Comparison of ENCODE assay signal across 8 cellular contexts in genomic region chr17:76501827-76502307, GRCh38. TPM values are rescaled to one million over a fixed set of nuclear protein-coding genes. Genes with fewer than 3 reads are reported as not detected.
DNase-seq lines count a peak whose midpoint lies in the region; ATAC-seq and TF ChIP-seq lines count a peak whose summit lies in the region.

No MANE protein-coding gene starts in this region.

- peak overlapping the region; percentile 74 for H3K4me3 Mint-ChIP-seq in progenitor cell of endocrine pancreas (ENCODE audit: low read depth)

- H3F3A ChIP-seq in SU-DHL-6 (ENCODE audit: insufficient read depth), result no peaks in the 10 kb centered on the region

- H3K4me2 ChIP-seq in DND-41 (ENCODE audit: insufficient read depth, low read length) (peak overlapping the region; percentile 70), SU-DHL-6 (ENCODE audit: low read depth, low read length, poor library complexity, severe bottlenecking) (peak overlapping the region; percentile 45)

- H3K79me2 ChIP-seq in DND-41 (ENCODE audit: insufficient read depth, low read length) (no peaks in the 10 kb centered on the region), SU-DHL-6 (ENCODE audit: insufficient read depth, low read length) (peaks cover 35% of the 10 kb centered on the region)

- H3K4me1 ChIP-seq in DND-41 (ENCODE audit: insufficient read depth, low read length) (peaks cover 17% of the 10 kb centered on the region), esophagus squamous epithelium (peaks cover 14 to 63% (median 36%) of the 10 kb centered on the region in 3 donors)

- 59 to 70% methylated on average over 5 to 6 of the region's 11 CpGs for WGBS in esophagus squamous epithelium, 2 donors

- intact Hi-C loops in esophagus squamous epithelium (cut with DNase I), result loop anchor here (10.0 kb wide), 1 partner anchor 97 kb away; no protein-coding TSS in a partner anchor

- DNase-seq in DND-41 (no peak), esophagus squamous epithelium (lab: John Stamatoyannopoulos, UW) (no peak), progenitor cell of endocrine pancreas (ENCODE audit: low spot score, unreplicated experiment) (no peak), NCI-H2171 treated with DMSO at 0.1 percent for 48 hours (lab: John Stamatoyannopoulos, UW) (no peak), iPS-NIHi7 (ENCODE audit: extremely low spot score) (no peak), cerebellum (ENCODE audit: low spot score) (no peak)

- no peak for TF ChIP-seq POLR2A in esophagus squamous epithelium (IDR thresholded peaks at IDR 0.05)

- H2AFZ ChIP-seq in DND-41 (ENCODE audit: low read depth, low read length), result peak overlapping the region; percentile 65
- peak overlapping the region; percentile 30 for H2AFZ ChIP-seq in SU-DHL-6 (ENCODE audit: low read depth, low read length, severe bottlenecking)

- TF ChIP-seq CTCF in DND-41 (IDR thresholded peaks at IDR 0.05; ENCODE audit: borderline replicate concordance, extremely low read depth, low read length, poor library complexity, severe bottlenecking), result no peak
- TF ChIP-seq CTCF in SU-DHL-6 (IDR thresholded peaks at IDR 0.05; ENCODE audit: insufficient read depth, low read length, poor library complexity, severe bottlenecking), result no peak
- TF ChIP-seq CTCF in esophagus squamous epithelium (IDR thresholded peaks at IDR 0.05), result no peak
- TF ChIP-seq CTCF in progenitor cell of endocrine pancreas (IDR thresholded peaks at IDR 0.05; ENCODE audit: unreplicated experiment), result no peak

- H3K9me3 Mint-ChIP-seq in progenitor cell of endocrine pancreas (ENCODE audit: low read depth), result no peaks in the 10 kb centered on the region

- H3K9ac ChIP-seq in DND-41 (ENCODE audit: low read depth, low read length), result peak overlapping the region; percentile 26
- peak overlapping the region; percentile 96 for H3K9ac ChIP-seq in SU-DHL-6 (ENCODE audit: low read length)

- H3K27me3 Mint-ChIP-seq in progenitor cell of endocrine pancreas, result peaks cover 27% of the 10 kb centered on the region

- no peaks in the 10 kb centered on the region for H3K36me3 ChIP-seq in DND-41 (ENCODE audit: insufficient read depth, low read length)
- no peaks in the 10 kb centered on the region for H3K36me3 ChIP-seq in SU-DHL-6 (ENCODE audit: low read length)
- H3K36me3 ChIP-seq in esophagus squamous epithelium, result no peaks in the 10 kb centered on the region

- H4K20me1 ChIP-seq in DND-41 (ENCODE audit: insufficient read depth, low read length), result peaks cover 16% of the 10 kb centered on the region; the same call in 1 of the 2 replicates
- no peaks in the 10 kb centered on the region for H4K20me1 ChIP-seq in SU-DHL-6 (ENCODE audit: low read depth, low read length)

- ATAC-seq in DND-41 (ENCODE audit: insufficient read depth, low read depth) (no peak), HG03521 (IDR thresholded peaks at IDR 0.05; ENCODE audit: unreplicated experiment) (no peak)

- no peaks in the 10 kb centered on the region for H3K9me2 ChIP-seq in SU-DHL-6 (replicated peaks; ENCODE audit: insufficient read depth, low read length)

- H3K27ac ChIP-seq in DND-41 (ENCODE audit: low read length) (no peak overlapping the region), SU-DHL-6 (ENCODE audit: low read depth, low read length) (no peak overlapping the region; the same call in 1 of the 2 replicates), esophagus squamous epithelium (peak overlapping the region; percentile 84 to 94 (median 91))

- peak overlapping the region in 1 of 2 experiments; percentile 48; a peak in 2 of 4 replicates for H3K4me3 ChIP-seq in DND-41 (ENCODE audit: low read depth in 1 of 2, low read length in 2 of 2)
- peak overlapping the region; percentile 95 for H3K4me3 ChIP-seq in SU-DHL-6 (ENCODE audit: insufficient read depth, low read length, poor library complexity, severe bottlenecking)
- peak overlapping the region; percentile 64 to 95 (median 84) for H3K4me3 ChIP-seq in esophagus squamous epithelium

- no peaks in the 10 kb centered on the region for H3K9me3 ChIP-seq in DND-41 (ENCODE audit: insufficient read depth, low read length, severe bottlenecking)
- H3K9me3 ChIP-seq in SU-DHL-6 (ENCODE audit: insufficient read depth, low read length), result no peaks in the 10 kb centered on the region
- no peaks in the 10 kb centered on the region for H3K9me3 ChIP-seq in esophagus squamous epithelium

- H3K4me1 Mint-ChIP-seq in progenitor cell of endocrine pancreas (ENCODE audit: low read depth), result peaks cover 23% of the 10 kb centered on the region

- no peaks in the 10 kb centered on the region for H3K36me3 Mint-ChIP-seq in progenitor cell of endocrine pancreas (ENCODE audit: insufficient read depth)

- no peak overlapping the region for H3K27ac Mint-ChIP-seq in progenitor cell of endocrine pancreas

- H3K27me3 ChIP-seq in DND-41 (ENCODE audit: insufficient read depth, low read length, poor library complexity) (peaks cover 16% of the 10 kb centered on the region), SU-DHL-6 (ENCODE audit: low read length) (no peaks in the 10 kb centered on the region), esophagus squamous epithelium (peaks cover 0 to 4% (median 0%) of the 10 kb centered on the region in 4 donors)

RNA-seq across cellular contexts. Expression of gene RHBDF2, which starts 0.6 kb away (rescaled TPM):
- total RNA-seq in esophagus squamous epithelium (10 to 100 TPM; 27.0 to 38.5 (median 33.7) TPM), progenitor cell of endocrine pancreas (11.8 and 12.1 TPM in 2 replicates), cerebellum (2.4 TPM)

RNA-seq across cellular contexts. Expression of gene AANAT, which starts 34.5 kb away (rescaled TPM):
- total RNA-seq in esophagus squamous epithelium (not detected), progenitor cell of endocrine pancreas (0.40 TPM in 1 of 2 replicates, not detected in the other), cerebellum (0.27 TPM)

RNA-seq across cellular contexts. Expression of gene CYGB, which starts 35.6 kb away (rescaled TPM):
- 10 to 100 TPM in 2 of 4 donors, 1 to 10 TPM in 2; 1.3 to 12.8 (median 6.9) TPM for total RNA-seq in esophagus squamous epithelium
- total RNA-seq in progenitor cell of endocrine pancreas, result 0.46 and 1.0 TPM in 2 replicates
- 5.6 TPM for total RNA-seq in cerebellum

RNA-seq across cellular contexts. Expression of gene PRCD, which starts 38.0 kb away (rescaled TPM):
- total RNA-seq in esophagus squamous epithelium (1 to 10 TPM in 2 of 4 donors, under 1 TPM in 1, not detected in 1; 0.73 to 2.5 (median 1.4) TPM), progenitor cell of endocrine pancreas (0.86 and 1.7 TPM in 2 replicates), cerebellum (5.7 TPM)

RNA-seq across cellular contexts. Expression of gene UBE2O, which starts 48.9 kb away (rescaled TPM):
- total RNA-seq in esophagus squamous epithelium (10 to 100 TPM; 11.9 to 19.8 (median 16.3) TPM), progenitor cell of endocrine pancreas (43.4 and 44.6 TPM in 2 replicates), cerebellum (39.6 TPM)

Comparison
In these comparisons a context has a peak if more than half of its experiments do, and no peak if none do; other contexts are left out.
1. H3K27ac ChIP-seq: peak in esophagus squamous epithelium (4 of 4); none in DND-41 (single experiment) and SU-DHL-6 (single experiment).